In the genomic region with DNA sequence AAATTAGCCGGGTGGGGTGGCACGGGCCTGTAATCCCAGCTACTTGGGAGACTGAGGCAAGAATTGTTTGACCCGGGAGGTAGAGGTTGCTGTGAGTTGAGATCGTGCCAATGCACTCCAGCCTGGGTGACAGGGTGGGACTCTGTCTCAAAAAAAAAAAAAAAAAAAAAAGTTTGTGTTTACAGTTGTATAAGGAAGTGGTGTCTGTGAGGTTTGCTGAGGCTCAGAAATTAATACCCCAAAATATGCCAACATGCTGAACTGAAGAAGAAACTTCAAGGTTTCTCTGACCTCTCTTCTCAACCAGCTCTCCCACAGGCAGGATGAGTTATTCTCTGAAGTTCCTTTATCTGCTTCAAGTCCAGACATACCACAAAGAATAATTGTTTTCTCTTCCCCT, we compare ENCODE assay signal across 21 cellular contexts. TPM values are rescaled to one million over a fixed set of nuclear protein-coding genes. Genes with fewer than 3 reads are reported as not detected.
DNase-seq lines count a peak whose midpoint lies in the region; ATAC-seq and TF ChIP-seq lines count a peak whose summit lies in the region.
"Had no signal": no experiment of that assay in that cellular context is flagged by ENCODE, and none has a peak within 500 bp of the region (broad histone marks: within the 10 kb centered on the region; RNA-seq: fewer than 3 reads in every experiment).

No MANE protein-coding gene starts in this region.

- H3K36me3 ChIP-seq in lower lobe of right lung = no peaks in the 10 kb centered on the region
- no peaks in the 10 kb centered on the region for H3K36me3 ChIP-seq in testis (ENCODE audit: low read depth, missing control alignments)
- H3K36me3 ChIP-seq: right atrium auricular region, stomach had no signal

- H3K27me3 Mint-ChIP-seq in stimulated activated naive CD8-positive, alpha-beta T cell treated with anti-CD3 and anti-CD28 coated beads, Interleukin-15, amount 100 ng/mL, for 72 hours = no peaks in the 10 kb centered on the region

- no peak for ATAC-seq in lower lobe of right lung
- no peak for ATAC-seq in GM19324 (IDR thresholded peaks at IDR 0.05; ENCODE audit: low FRiP score, unreplicated experiment)
- ATAC-seq in stimulated activated naive CD8-positive, alpha-beta T cell treated with anti-CD3 and anti-CD28 coated beads, Interleukin-15, amount 100 ng/mL, for 72 hours = no peak
- ATAC-seq: activated CD4-positive, CD25-positive, alpha-beta regulatory T cell treated with anti-CD3 and anti-CD28 coated beads, Interleukin-2, amount 50 U/mL, for 24 hours had no signal

- H3K9me3 ChIP-seq in lower lobe of right lung (no peaks in the 10 kb centered on the region), testis (no peaks in the 10 kb centered on the region)
- H3K9me3 ChIP-seq: right atrium auricular region, stomach had no signal

- H3K27ac Mint-ChIP-seq in stimulated activated naive CD8-positive, alpha-beta T cell treated with anti-CD3 and anti-CD28 coated beads, Interleukin-15, amount 100 ng/mL, for 72 hours = no peak overlapping the region
- H3K27ac Mint-ChIP-seq: T-helper 1 cell treated with Interleukin-12 subunit alpha and Interleukin-12 subunit beta and Interleukin-4 antibody, amounts not matched to agents 30 μg/mL and 1 μg/mL, for 36 hours had no signal

- H3K27ac ChIP-seq in lower lobe of right lung (peak overlapping the region; percentile 79), testis (peak overlapping the region; percentile 27 to 68)
- H3K27ac ChIP-seq: right atrium auricular region had no signal

- 74 to 82% methylated on average over 4 of the region's 4 CpGs for WGBS in testis, 2 donors

- no peaks in the 10 kb centered on the region for H3K27me3 ChIP-seq in lower lobe of right lung (ENCODE audit: low read depth)
- H3K27me3 ChIP-seq in testis = no peaks in the 10 kb centered on the region
- H3K27me3 ChIP-seq: right atrium auricular region, stomach had no signal

- H3K4me1 Mint-ChIP-seq in stimulated activated naive CD8-positive, alpha-beta T cell treated with anti-CD3 and anti-CD28 coated beads, Interleukin-15, amount 100 ng/mL, for 72 hours = peaks cover 12% of the 10 kb centered on the region

- H3K4me1 ChIP-seq in lower lobe of right lung = peaks cover 28% of the 10 kb centered on the region
- H3K4me1 ChIP-seq in testis = peaks cover 30% of the 10 kb centered on the region

- peak; percentile 69 for DNase-seq in Jurkat, Clone E6-1 (ENCODE audit: low read depth, low spot score)
- peak; percentile 21 for DNase-seq in amniotic epithelial cell (ENCODE audit: low read depth)
- no peak for DNase-seq in lower lobe of right lung
- DNase-seq in testis = no peak
- no peak for DNase-seq in DMS153 treated with DMSO at 0.1 percent for 48 hours (lab: John Stamatoyannopoulos, UW; ENCODE audit: unreplicated experiment)
- no peak for DNase-seq in stimulated activated naive CD8-positive, alpha-beta T cell treated with anti-CD3 and anti-CD28 coated beads, Interleukin-15, amount 100 ng/mL, for 72 hours
- no peak for DNase-seq in effector CD4-positive, alpha-beta T cell
- DNase-seq: activated CD8-positive, alpha-beta memory T cell treated with anti-CD3 and anti-CD28 coated beads, Interleukin-2, amount 50 U/mL, for 48 hours; activated naive CD4-positive, alpha-beta T cell; AML-193; GDM1; NCI-H1694; NCI-H510A; SHP77; stomach had no signal

- intact Hi-C loops in lower lobe of right lung (cut with DNase I) (no loop called here), testis (cut with DNase I; ENCODE audit: low total_unique reads) (no loop called here)

- H3K9me3 Mint-ChIP-seq in stimulated activated naive CD8-positive, alpha-beta T cell treated with anti-CD3 and anti-CD28 coated beads, Interleukin-15, amount 100 ng/mL, for 72 hours = no peaks in the 10 kb centered on the region
- H3K9me3 Mint-ChIP-seq: T-helper 1 cell treated with Interleukin-12 subunit alpha and Interleukin-12 subunit beta and Interleukin-4 antibody, amounts not matched to agents 30 μg/mL and 1 μg/mL, for 36 hours had no signal

- no peak overlapping the region for H3K4me3 Mint-ChIP-seq in stimulated activated naive CD8-positive, alpha-beta T cell treated with anti-CD3 and anti-CD28 coated beads, Interleukin-15, amount 100 ng/mL, for 72 hours
- H3K4me3 Mint-ChIP-seq: T-helper 1 cell treated with Interleukin-12 subunit alpha and Interleukin-12 subunit beta and Interleukin-4 antibody, amounts not matched to agents 30 μg/mL and 1 μg/mL, for 36 hours had no signal

- TF ChIP-seq POLR2A in testis (IDR thresholded peaks at IDR 0.05) = no peak

- TF ChIP-seq CTCF in lower lobe of right lung (IDR thresholded peaks at IDR 0.05) (no peak), testis (IDR thresholded peaks at IDR 0.05) (no peak)

- H3K4me3 ChIP-seq in Jurkat, Clone E6-1 (ENCODE audit: low read length) = no peak overlapping the region
- H3K4me3 ChIP-seq in lower lobe of right lung (no peak overlapping the region), testis (no peak overlapping the region)
- H3K4me3 ChIP-seq: coronary artery, lung, right atrium auricular region, stomach had no signal

RNA-seq across cellular contexts. Expression of a gene that starts 17.7 kb away (rescaled TPM):
- polyA plus RNA-seq in Jurkat, Clone E6-1 (2012; ENCODE audit: insufficient read depth, insufficient read length) = 111 TPM
- total RNA-seq in lower lobe of right lung (2.7 TPM), testis (10 to 100 TPM; 19.8 to 22.5 TPM)
- 20.2 TPM for polyA plus RNA-seq in testis (ENCODE audit: insufficient read depth, low read depth, low replicate concordance)

RNA-seq across cellular contexts. Expression of a gene that starts 36.9 kb away (rescaled TPM):
- 48.0 TPM for polyA plus RNA-seq in Jurkat, Clone E6-1 (2012; ENCODE audit: insufficient read depth, insufficient read length)
- 69.7 TPM for total RNA-seq in lower lobe of right lung
- 100 to 1,000 TPM; 184 to 218 TPM for total RNA-seq in testis
- polyA plus RNA-seq in testis (ENCODE audit: insufficient read depth, low read depth, low replicate concordance) = 216 TPM

RNA-seq across cellular contexts. Expression of a gene that starts 44.0 kb away (rescaled TPM):
- polyA plus RNA-seq in Jurkat, Clone E6-1 (2012; ENCODE audit: insufficient read depth, insufficient read length) = 264 TPM
- 153 TPM for total RNA-seq in lower lobe of right lung
- total RNA-seq in testis = 100 to 1,000 TPM; 139 to 146 TPM
- 132 TPM for polyA plus RNA-seq in testis (ENCODE audit: insufficient read depth, low read depth, low replicate concordance)

RNA-seq across cellular contexts. Expression of a gene that starts 45.9 kb away (rescaled TPM):
- 30.1 TPM for polyA plus RNA-seq in Jurkat, Clone E6-1 (2012; ENCODE audit: insufficient read depth, insufficient read length)
- total RNA-seq in lower lobe of right lung = 21.6 TPM
- 10 to 100 TPM; 29.4 to 43.9 TPM for total RNA-seq in testis
- 31.5 TPM for polyA plus RNA-seq in testis (ENCODE audit: insufficient read depth, low read depth, low replicate concordance)

RNA-seq across cellular contexts. Expression of a gene that starts 51.2 kb away (rescaled TPM):
- 135 TPM for polyA plus RNA-seq in Jurkat, Clone E6-1 (2012; ENCODE audit: insufficient read depth, insufficient read length)
- total RNA-seq in lower lobe of right lung (36.0 TPM), testis (10 to 100 TPM; 61.8 to 75.3 TPM)
- polyA plus RNA-seq in testis (ENCODE audit: insufficient read depth, low read depth, low replicate concordance) = 118 TPM

Comparison
In these comparisons a context has a peak if more than half of its experiments do, and no peak if none do; other contexts are left out.
1. DNase-seq: peak in Jurkat, Clone E6-1 (single experiment) and amniotic epithelial cell (single experiment); none in lower lobe of right lung (single experiment), testis (single experiment), DMS153 treated with DMSO at 0.1 percent for 48 hours (single experiment), stimulated activated naive CD8-positive, alpha-beta T cell treated with anti-CD3 and anti-CD28 coated beads, Interleukin-15, amount 100 ng/mL, for 72 hours (0 of 2) and effector CD4-positive, alpha-beta T cell (single experiment).